8 cellular contexts compared by ENCODE assay signal in the genomic region with DNA sequence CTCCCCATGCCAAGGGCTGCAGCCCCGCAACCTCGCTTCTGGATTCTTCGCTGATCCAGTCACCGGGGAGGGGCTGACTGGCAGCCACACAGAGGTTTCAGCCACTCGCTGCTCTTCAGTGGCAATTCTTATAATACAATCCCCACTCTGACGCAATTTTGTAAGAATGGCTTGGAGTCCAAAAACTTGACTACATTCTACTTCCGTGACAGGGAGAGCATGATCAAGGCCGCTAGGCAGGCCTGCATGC. TPM values are rescaled to one million over a fixed set of nuclear protein-coding genes. Genes with fewer than 3 reads are reported as not detected.
DNase-seq lines count a peak whose midpoint lies in the region; ATAC-seq and TF ChIP-seq lines count a peak whose summit lies in the region.

No MANE protein-coding gene starts in this region.

- no peaks in the 10 kb centered on the region for H3K27me3 ChIP-seq in CD4-positive, alpha-beta memory T cell (ENCODE audit: insufficient read depth, low read length)
- H3K27me3 ChIP-seq in SJSA1 (replicated peaks): no peaks in the 10 kb centered on the region
- no peaks in the 10 kb centered on the region for H3K27me3 ChIP-seq in ovary

- no peaks in the 10 kb centered on the region for H3K9me3 ChIP-seq in CD4-positive, alpha-beta memory T cell (ENCODE audit: control insufficient read depth in 1 of 2, low read length in 2 of 2)
- H3K9me3 ChIP-seq in SJSA1 (replicated peaks) (no peaks in the 10 kb centered on the region), ovary (no peaks in the 10 kb centered on the region)

- peak overlapping the region; percentile 70 to 89 (median 84) for H3K4me3 Mint-ChIP-seq in CD4-positive, alpha-beta memory T cell

- no peak for TF ChIP-seq EP300 in ovary (IDR thresholded peaks at IDR 0.05)

- ATAC-seq in HG02571 (IDR thresholded peaks at IDR 0.05; ENCODE audit: unreplicated experiment) (no peak), HG03432 (IDR thresholded peaks at IDR 0.05; ENCODE audit: unreplicated experiment) (no peak)

- H3K27ac ChIP-seq in CD4-positive, alpha-beta memory T cell (ENCODE audit: low read depth, low read length): peak overlapping the region; percentile 63
- H3K27ac ChIP-seq in SJSA1 (peak overlapping the region; percentile 93), ovary (peak overlapping the region; percentile 71 to 92)

- no peaks in the 10 kb centered on the region for H3K27me3 Mint-ChIP-seq in CD4-positive, alpha-beta memory T cell

- intact Hi-C loops in CD4-positive, alpha-beta memory T cell (cut with micrococcal nuclease): loop anchor here (1.0 to 2.0 kb wide), 2 partner anchors 15 to 224 kb away; partner anchors contain the start of gene PPM1F
- intact Hi-C loops in ovary (cut with DNase I): loop anchor here in 3 of 4 donors (2.0 to 5.0 kb wide), 3 partner anchors 223 to 225 kb away; no protein-coding TSS in a partner anchor

- TF ChIP-seq POLR2A in ovary (IDR thresholded peaks at IDR 0.05): no peak

- CTCF ChIA-PET in CD4-positive, alpha-beta memory T cell (lab: Charles Lee; ENCODE audit: partially characterized antibody): interaction anchor here (1.2 to 6.1 kb wide), 6 partner anchors 14 to 171 kb away, joined by 3 to 85 read pairs (median 5); partner anchors contain the start of gene PPM1F

- peaks cover 16 to 54% (median 27%) of the 10 kb centered on the region in 4 donors for H3K4me1 Mint-ChIP-seq in CD4-positive, alpha-beta memory T cell

- H3K36me3 Mint-ChIP-seq in CD4-positive, alpha-beta memory T cell: peaks cover 11 to 16% of the 10 kb centered on the region in 2 donors

- POLR2A ChIA-PET in CD4-positive, alpha-beta memory T cell (lab: Charles Lee; ENCODE audit: partially characterized antibody): interaction anchor here (1.1 to 3.2 kb wide), 3 partner anchors 15 to 294 kb away, joined by 3 to 21 read pairs (median 3); partner anchors contain the start of gene PPM1F

- peak overlapping the region in 1 of 2 donors; percentile 75 for H3K4me3 ChIP-seq in CD4-positive, alpha-beta memory T cell (ENCODE audit: low read length in 2 of 2)
- H3K4me3 ChIP-seq in SJSA1: peak overlapping the region; percentile 44
- H3K4me3 ChIP-seq in ovary: peak overlapping the region; percentile 79

- peaks cover 26% of the 10 kb centered on the region for H3K4me1 ChIP-seq in CD4-positive, alpha-beta memory T cell (ENCODE audit: insufficient read depth, low read length)
- H3K4me1 ChIP-seq in SJSA1 (replicated peaks) (peaks cover 38% of the 10 kb centered on the region), ovary (ENCODE audit: insufficient read depth) (peaks cover 21% of the 10 kb centered on the region)

- TF ChIP-seq CTCF in ovary (IDR thresholded peaks at IDR 0.05): no peak

- peaks cover 6% of the 10 kb centered on the region for H3K36me3 ChIP-seq in CD4-positive, alpha-beta memory T cell (ENCODE audit: insufficient read depth, low read length)
- H3K36me3 ChIP-seq in SJSA1: peaks cover 68% of the 10 kb centered on the region
- no peaks in the 10 kb centered on the region for H3K36me3 ChIP-seq in ovary

- WGBS in ovary, 3 donors: 2 to 8% (median 4%) methylated on average over 8 of the region's 8 CpGs

- peak overlapping the region in 5 of 7 donors; percentile 79 to 95 (median 90) for H3K27ac Mint-ChIP-seq in CD4-positive, alpha-beta memory T cell

- no peak for DNase-seq in CD4-positive, alpha-beta memory T cell
- no peak for DNase-seq in SJSA1 (ENCODE audit: low read depth in 1 of 2, low spot score in 2 of 2)
- peak; percentile 97 for DNase-seq in fibroblast of gingiva (ENCODE audit: low read depth)
- DNase-seq in ovary: no peak
- DNase-seq in COLO829 (ENCODE audit: low spot score): no peak
- DNase-seq in HuH-7.5 (ENCODE audit: low spot score): no peak

- no peaks in the 10 kb centered on the region for H3K9me3 Mint-ChIP-seq in CD4-positive, alpha-beta memory T cell

RNA-seq across cellular contexts. Expression of gene PPM1F, which starts 14.9 kb away (rescaled TPM):
- 10 to 100 TPM; 23.3 to 25.4 TPM for total RNA-seq in CD4-positive, alpha-beta memory T cell
- 1 to 10 TPM; 5.3 to 7.2 TPM for polyA plus RNA-seq in CD4-positive, alpha-beta memory T cell
- 41.9 and 54.8 TPM in 2 replicates for total RNA-seq in SJSA1 (2014; rRNA removed; shearing (Covaris generic))
- 10 to 100 TPM in 6 of 7 donors, 1 to 10 TPM in 1; 9.8 to 33.0 (median 22.7) TPM for total RNA-seq in ovary
- 10 to 100 TPM in 1 of 2 donors, 1 to 10 TPM in 1; 9.9 to 17.8 TPM for polyA plus RNA-seq in ovary

RNA-seq across cellular contexts. Expression of gene TOP3B, which starts 44.8 kb away (rescaled TPM):
- total RNA-seq in CD4-positive, alpha-beta memory T cell: 10 to 100 TPM; 78.1 to 81.1 TPM
- polyA plus RNA-seq in CD4-positive, alpha-beta memory T cell: 10 to 100 TPM in 1 of 2 donors, 1 to 10 TPM in 1; 8.6 to 15.6 TPM
- 12.9 and 34.3 TPM in 2 replicates for total RNA-seq in SJSA1 (2014; rRNA removed; shearing (Covaris generic))
- total RNA-seq in ovary: 10 to 100 TPM; 17.3 to 31.5 (median 25.2) TPM
- polyA plus RNA-seq in ovary: 10 to 100 TPM in 1 of 2 donors, 1 to 10 TPM in 1; 9.1 to 17.4 TPM
